Comparison of ENCODE assay signal across 1 cellular context in the genomic region with DNA sequence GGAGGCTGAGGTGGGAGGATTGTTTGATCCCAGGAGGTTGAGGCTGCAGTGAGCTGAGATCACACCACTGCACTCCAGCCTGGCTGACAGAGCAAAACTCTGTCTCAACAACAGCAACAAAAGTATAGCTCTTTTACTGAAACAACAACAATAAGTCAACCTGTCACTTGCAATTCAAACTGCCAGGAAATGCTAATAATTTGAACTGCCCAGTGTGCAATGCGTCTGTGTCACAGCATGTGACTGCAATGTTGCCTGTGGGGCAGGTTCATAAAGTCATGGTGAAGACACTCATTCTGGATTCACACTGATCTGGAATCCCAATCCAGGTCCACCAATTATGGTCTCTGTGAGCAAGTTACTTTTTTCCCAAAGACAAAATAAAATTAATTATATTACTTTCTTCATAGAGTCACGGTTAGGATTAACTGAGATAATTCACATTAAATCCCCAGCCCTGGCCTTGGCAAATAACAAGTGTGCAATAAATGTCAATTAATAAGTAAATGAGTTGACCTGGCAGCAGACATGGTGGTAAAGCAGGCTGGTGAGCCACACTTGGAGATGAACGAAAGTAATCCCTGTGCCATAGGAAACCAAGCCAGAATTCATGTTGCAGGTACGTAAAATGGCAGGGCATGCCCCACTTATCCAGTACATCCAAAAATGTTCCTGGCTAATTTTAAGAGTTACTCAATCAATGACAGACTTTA.
TF ChIP-seq lines count a peak whose summit lies in the region.

No MANE protein-coding gene starts in this region.

TF ChIP-seq in HepG2, 621 proteins besides CTCF, POLR2A, EP300 and RAD21 (continued from another document):
- no peak for TF ChIP-seq PBX3 (CRISPR knock-in tag; IDR thresholded peaks at IDR 0.05; ENCODE audit: borderline replicate concordance)
